8 cellular contexts compared by ENCODE assay signal in genomic region chr9:71767421-71768321, GRCh38. TPM values are rescaled to one million over a fixed set of nuclear protein-coding genes. Genes with fewer than 3 reads are reported as not detected.
DNase-seq lines count a peak whose midpoint lies in the region; ATAC-seq and TF ChIP-seq lines count a peak whose summit lies in the region.

No MANE protein-coding gene starts in this region.

- H3K9me3 Mint-ChIP-seq in activated naive CD4-positive, alpha-beta T cell treated with anti-CD3 and anti-CD28 coated beads, Interleukin-2, amount 50 U/mL, for 24 hours, result no peaks in the 10 kb centered on the region

- no peak for ATAC-seq in heart left ventricle
- no peak for ATAC-seq in HG03108 (IDR thresholded peaks at IDR 0.05; ENCODE audit: unreplicated experiment)

- H3K27ac Mint-ChIP-seq in activated naive CD4-positive, alpha-beta T cell treated with anti-CD3 and anti-CD28 coated beads, Interleukin-2, amount 50 U/mL, for 24 hours, result peak overlapping the region; percentile 95

- H3K36me3 ChIP-seq in HUES6 (ENCODE audit: control insufficient read depth, insufficient read depth, low read length) (no peaks in the 10 kb centered on the region), heart left ventricle (no peaks in the 10 kb centered on the region)

- H3K9me3 ChIP-seq in HUES6 (ENCODE audit: control insufficient read depth, insufficient read depth, low read depth, low read length) (no peaks in the 10 kb centered on the region), heart left ventricle (no peaks in the 10 kb centered on the region)

- peaks cover 52% of the 10 kb centered on the region for H3K4me1 Mint-ChIP-seq in activated naive CD4-positive, alpha-beta T cell treated with anti-CD3 and anti-CD28 coated beads, Interleukin-2, amount 50 U/mL, for 24 hours

- H3K27me3 ChIP-seq in HUES6 (ENCODE audit: control insufficient read depth, insufficient read depth, low read length) (no peaks in the 10 kb centered on the region), heart left ventricle (no peaks in the 10 kb centered on the region)

- peaks cover 43% of the 10 kb centered on the region for H3K4me1 ChIP-seq in HUES6 (ENCODE audit: control insufficient read depth, insufficient read depth, low read length)
- peaks cover 0 to 60% (median 23%) of the 10 kb centered on the region in 12 donors for H3K4me1 ChIP-seq in heart left ventricle

- intact Hi-C loops in heart left ventricle (cut with DNase I), result loop anchor here in 9 of 10 donors (2.0 to 10.0 kb wide), 9 partner anchors 40 to 483 kb away; no protein-coding TSS in a partner anchor

- H3K27ac ChIP-seq in HUES6 (ENCODE audit: low read depth, low read length) (no peak overlapping the region; the same call in 1 of the 2 replicates), heart left ventricle (peak overlapping the region; percentile 87 to 100 (median 98))

- no peaks in the 10 kb centered on the region for H3K27me3 Mint-ChIP-seq in activated naive CD4-positive, alpha-beta T cell treated with anti-CD3 and anti-CD28 coated beads, Interleukin-2, amount 50 U/mL, for 24 hours

- peak overlapping the region; percentile 93 for H3K9ac ChIP-seq in HUES6 (ENCODE audit: low read length)

- DNase-seq in AG08396 (ENCODE audit: low spot score) (peak; percentile 32), heart left ventricle (peak in 2 of 5 donors; percentile 12 to 67), retinal pigment epithelial cell (ENCODE audit: low read depth) (peak; percentile 42), SIG-M5 treated with dmso at 0.1 percent for 504 hours (lab: John Stamatoyannopoulos, UW; ENCODE audit: unreplicated experiment) (no peak), NOMO-1 treated with DMSO at 0.1 percent for 48 hours (lab: John Stamatoyannopoulos, UW; ENCODE audit: unreplicated experiment) (no peak)

- peak overlapping the region; percentile 95 for H3K4me3 Mint-ChIP-seq in activated naive CD4-positive, alpha-beta T cell treated with anti-CD3 and anti-CD28 coated beads, Interleukin-2, amount 50 U/mL, for 24 hours

- 2 to 3% (median 3%) methylated on average over 32 to 38 of the region's 38 CpGs for WGBS in heart left ventricle, 4 donors

- TF ChIP-seq CTCF in heart left ventricle (IDR thresholded peaks at IDR 0.05) (no peak), retinal pigment epithelial cell (conservative IDR thresholded peaks at IDR 0.05; ENCODE audit: low read depth, low read length) (no peak)

- H3K4me3 ChIP-seq in HUES6 (ENCODE audit: low read depth, low read length) (peak overlapping the region; percentile 82), heart left ventricle (peak overlapping the region; percentile 53 to 96 (median 84)), retinal pigment epithelial cell (ENCODE audit: low read length) (peak overlapping the region; percentile 97)

- TF ChIP-seq POLR2A in heart left ventricle (IDR thresholded peaks at IDR 0.05), result no peak

- H3K36me3 Mint-ChIP-seq in activated naive CD4-positive, alpha-beta T cell treated with anti-CD3 and anti-CD28 coated beads, Interleukin-2, amount 50 U/mL, for 24 hours, result peaks cover 7% of the 10 kb centered on the region

RNA-seq across cellular contexts. Expression of gene CEMIP2, which starts 0.6 kb away (rescaled TPM):
- total RNA-seq in heart left ventricle, result 10 to 100 TPM in 2 of 9 donors, 1 to 10 TPM in 7; 6.7 to 49.3 (median 7.4) TPM
- 1 to 10 TPM; 5.8 to 8.7 TPM for polyA plus RNA-seq in heart left ventricle

Comparison
In these comparisons a context has a peak if more than half of its experiments do, and no peak if none do; other contexts are left out.
1. DNase-seq: peak in AG08396 (single experiment) and retinal pigment epithelial cell (single experiment); none in SIG-M5 treated with dmso at 0.1 percent for 504 hours (single experiment) and NOMO-1 treated with DMSO at 0.1 percent for 48 hours (single experiment).
2. Peak in every context shown above with its lines, with median percentiles within 50 percentile points of each other: H3K4me3 ChIP-seq.